In genomic region chr3:131821376-131821775, GRCh38 we compare ENCODE assay signal across 18 cellular contexts.
DNase-seq lines count a peak whose midpoint lies in the region; ATAC-seq, FAIRE-seq and TF ChIP-seq lines count a peak whose summit lies in the region.
"Had no signal": no experiment of that assay in that cellular context is flagged by ENCODE, and none has a peak within 500 bp of the region (broad histone marks: within the 10 kb centered on the region; RNA-seq: fewer than 3 reads in every experiment).

No MANE protein-coding gene starts in this region.

- H3K27me3 Mint-ChIP-seq in brain, result peaks cover 8% of the 10 kb centered on the region

- TF ChIP-seq CTCF in brain (conservative IDR thresholded peaks at IDR 0.05), result no peak

- ATAC-seq in right cardiac atrium, result peak; percentile 54 to 84
- no peak for ATAC-seq in Right ventricle myocardium inferior

- H3K36me3 ChIP-seq in neuronal stem cell (replicated peaks in 1 of 2; ENCODE audit: control insufficient read depth in 2 of 2, insufficient read depth in 2 of 2, low read length in 2 of 2), result no peaks in the 10 kb centered on the region

- no peak overlapping the region for H3K18ac ChIP-seq in neuronal stem cell (ENCODE audit: low read length)

- peaks cover 31% of the 10 kb centered on the region for H3K4me1 Mint-ChIP-seq in brain
- H3K4me1 Mint-ChIP-seq: CD4-positive, alpha-beta memory T cell had no signal

- H4K8ac ChIP-seq in neuronal stem cell (ENCODE audit: low read depth, low read length), result no peak overlapping the region

- no peak overlapping the region for H3K4me3 ChIP-seq in right cardiac atrium (ENCODE audit: low read length)
- no peak overlapping the region for H3K4me3 ChIP-seq in neuronal stem cell (ENCODE audit: low read length in 2 of 2)
- H3K4me3 ChIP-seq: GM23248 had no signal

- H3K4me1 ChIP-seq in right cardiac atrium (ENCODE audit: control insufficient read depth, insufficient read depth, low read length), result peaks cover 5% of the 10 kb centered on the region
- H3K4me1 ChIP-seq in neuronal stem cell (ENCODE audit: control insufficient read depth in 2 of 2, insufficient read depth in 1 of 2, low read depth in 1 of 2, low read length in 2 of 2), result peaks cover 0 to 19% of the 10 kb centered on the region in 2 donors

- H2AK5ac ChIP-seq in neuronal stem cell (ENCODE audit: low read depth, low read length), result no peak overlapping the region

- H2AFZ ChIP-seq in neuronal stem cell (ENCODE audit: low read length), result peak overlapping the region; percentile 52
- H2AFZ ChIP-seq: GM23248 had no signal

- no peaks in the 10 kb centered on the region for H3K36me3 Mint-ChIP-seq in brain
- H3K36me3 Mint-ChIP-seq: CD4-positive, alpha-beta memory T cell had no signal

- H2BK120ac ChIP-seq in neuronal stem cell (ENCODE audit: low read depth, low read length), result no peak overlapping the region

- no peak overlapping the region for H3K27ac ChIP-seq in right cardiac atrium (ENCODE audit: low read length)
- H3K27ac ChIP-seq in neuronal stem cell (replicated peaks; ENCODE audit: low read length), result no peak overlapping the region
- H3K27ac ChIP-seq: GM23248 had no signal

- H3K9me3 Mint-ChIP-seq in brain, result no peaks in the 10 kb centered on the region
- H3K9me3 Mint-ChIP-seq: CD4-positive, alpha-beta memory T cell had no signal

- H2BK12ac ChIP-seq in neuronal stem cell (ENCODE audit: low read length), result no peak overlapping the region

- H3K27me3 ChIP-seq in right cardiac atrium (ENCODE audit: control insufficient read depth, insufficient read depth), result no peaks in the 10 kb centered on the region
- H3K27me3 ChIP-seq in neuronal stem cell (ENCODE audit: control insufficient read depth in 3 of 3, insufficient read depth in 3 of 3, low read depth in 1 of 3, low read length in 3 of 3), result no peaks in the 10 kb centered on the region

- no peak for TF ChIP-seq POLR2A in GM12891 (IDR thresholded peaks at IDR 0.05; ENCODE audit: low read depth, low read length)

- intact Hi-C loops in right cardiac atrium (cut with DNase I), result no loop called here
- intact Hi-C loops in Right ventricle myocardium inferior (cut with DNase I), result no loop called here

- H3K4me3 Mint-ChIP-seq in brain, result no peak overlapping the region
- H3K4me3 Mint-ChIP-seq: CD4-positive, alpha-beta memory T cell had no signal

- H3K27ac Mint-ChIP-seq in brain, result peak overlapping the region in 3 of 5 experiments; percentile 45 to 78 (median 61)
- H3K27ac Mint-ChIP-seq: CD4-positive, alpha-beta memory T cell had no signal

- no peak overlapping the region for H3K4me2 ChIP-seq in neuronal stem cell (ENCODE audit: insufficient read depth, low read length, poor library complexity, severe bottlenecking)

- no peak overlapping the region for H2BK15ac ChIP-seq in neuronal stem cell (ENCODE audit: low read length)

- H3K79me1 ChIP-seq in neuronal stem cell (ENCODE audit: low read depth, low read length), result no peaks in the 10 kb centered on the region

- DNase-seq in right cardiac atrium (no peak), Right ventricle myocardium inferior (ENCODE audit: missing footprints) (no peak), NCI-H446 (lab: John Stamatoyannopoulos, UW) (peak; percentile 49 to 61), neuronal stem cell (ENCODE audit: low spot score) (no peak), GM12891 (ENCODE audit: insufficient read length, low spot score) (no peak), GOT3 (lab: John Stamatoyannopoulos, UW) (no peak)
- no peak for DNase-seq in stimulated activated CD4-positive, alpha-beta T cell treated with anti-CD3 and anti-CD28 coated beads, Interleukin-15, amount 100 ng/mL, for 24 hours
- DNase-seq: C1 segment of cervical spinal cord; Calu3; CD4-positive, alpha-beta memory T cell; COR-L47; DND-41; GM23248; HCEC 1CT had no signal

- H2BK5ac ChIP-seq in neuronal stem cell (ENCODE audit: low read length), result no peak overlapping the region

- 37% methylated on average over 2 of the region's 2 CpGs for WGBS in right cardiac atrium
- no CpG with 5 or more reads among the region's 2 CpGs for WGBS in neuronal stem cell (ENCODE audit: extremely low coverage in 2 of 2, insufficient read length in 2 of 2, insufficient replicate concordance in 1 of 2), 2 donors

- no peak overlapping the region for H3K9ac ChIP-seq in neuronal stem cell (ENCODE audit: low read depth, low read length, poor library complexity)
- H3K9ac ChIP-seq: GM23248 had no signal

- no peak for FAIRE-seq in GM12891 (lab: Jason Lieb, UNC)
- FAIRE-seq: G401.6, GM19239, H54 had no signal

- H3K23ac ChIP-seq in neuronal stem cell (ENCODE audit: low read depth, low read length, poor library complexity), result no peak overlapping the region

- H3K14ac ChIP-seq in neuronal stem cell (ENCODE audit: low read length), result no peak overlapping the region

- no peak overlapping the region for H3K4ac ChIP-seq in neuronal stem cell (ENCODE audit: low read length)

- H4K91ac ChIP-seq in neuronal stem cell (ENCODE audit: low read depth, low read length, poor library complexity), result no peak overlapping the region

- H3K9me3 ChIP-seq in right cardiac atrium (ENCODE audit: control insufficient read depth, low read length) (no peaks in the 10 kb centered on the region), neuronal stem cell (replicated peaks in 1 of 2; ENCODE audit: control insufficient read depth in 2 of 2, insufficient read depth in 1 of 2, low read depth in 1 of 2, low read length in 2 of 2) (no peaks in the 10 kb centered on the region)

TF ChIP-seq in GM12891, 5 proteins besides CTCF, POLR2A, EP300 and RAD21:
- TF ChIP-seq POU2F2 (IDR thresholded peaks at IDR 0.05; ENCODE audit: low read depth, low read length) (no peak), POLR2AphosphoS5 (IDR thresholded peaks at IDR 0.05; ENCODE audit: low read depth, low read length) (no peak)
TF ChIP-seq in GM12891: peak in this region for 0.

Comparison
In these comparisons a context has a peak if more than half of its experiments do, and no peak if none do; other contexts are left out.
1. DNase-seq: peak in NCI-H446 (2 of 2); none in right cardiac atrium (0 of 3), Right ventricle myocardium inferior (single experiment), neuronal stem cell (single experiment), GM12891 (single experiment), GOT3 (single experiment) and stimulated activated CD4-positive, alpha-beta T cell treated with anti-CD3 and anti-CD28 coated beads, Interleukin-15, amount 100 ng/mL, for 24 hours (single experiment).